ENCODE assay signal across 13 cellular contexts in genomic region chrX:103878466-103879151, GRCh38. TPM values are rescaled to one million over a fixed set of nuclear protein-coding genes. Genes with fewer than 3 reads are reported as not detected.
DNase-seq lines count a peak whose midpoint lies in the region; ATAC-seq and FAIRE-seq lines count a peak whose summit lies in the region.
"Had no signal": no experiment of that assay in that cellular context is flagged by ENCODE, and none has a peak within 500 bp of the region (broad histone marks: within the 10 kb centered on the region; RNA-seq: fewer than 3 reads in every experiment).

No MANE protein-coding gene starts in this region.

- H3K9me3 ChIP-seq in adipocyte (ENCODE audit: control insufficient read depth, low read length) = no peaks in the 10 kb centered on the region
- H3K9me3 ChIP-seq: upper lobe of left lung had no signal

- no peak for FAIRE-seq in urothelium cell line (lab: Jason Lieb, UNC)

- peaks cover 12% of the 10 kb centered on the region for H3K4me1 ChIP-seq in adipocyte (ENCODE audit: control insufficient read depth, insufficient read depth, low read length)
- H3K4me1 ChIP-seq: upper lobe of left lung had no signal

- DNase-seq in left cardiac atrium = no peak
- no peak for DNase-seq in cardiac septum (ENCODE audit: low spot score)
- DNase-seq in adipocyte (ENCODE audit: low read depth) = peak; percentile 47
- no peak for DNase-seq in left ventricle myocardium superior
- peak; percentile 51 for DNase-seq in urothelium cell line (ENCODE audit: low spot score)
- no peak for DNase-seq in NCI-H82 treated with DMSO at 0.1 percent for 48 hours (lab: John Stamatoyannopoulos, UW; ENCODE audit: unreplicated experiment)
- DNase-seq in activated CD4-positive, alpha-beta T cell treated with anti-CD3 and anti-CD28 coated beads for 48 hours = no peak
- DNase-seq in NCI-H2107 (lab: John Stamatoyannopoulos, UW) = no peak
- DNase-seq: amniotic stem cell, KG1, natural killer cell, NCI-H446, upper lobe of left lung had no signal

- H3K36me3 ChIP-seq in adipocyte (ENCODE audit: control insufficient read depth, insufficient read depth, low read length, severe bottlenecking) = no peaks in the 10 kb centered on the region
- H3K36me3 ChIP-seq: upper lobe of left lung had no signal

- no peak overlapping the region for H3K9ac ChIP-seq in adipocyte (ENCODE audit: low read length)

- H3K27me3 ChIP-seq in adipocyte (replicated peaks; ENCODE audit: control insufficient read depth, insufficient read depth, low read length) = peaks cover 9% of the 10 kb centered on the region
- H3K27me3 ChIP-seq: upper lobe of left lung had no signal

- intact Hi-C loops in left cardiac atrium (cut with DNase I) = no loop called here
- intact Hi-C loops in cardiac septum (cut with DNase I) = no loop called here
- intact Hi-C loops in left ventricle myocardium superior (cut with micrococcal nuclease) = no loop called here

- peak; percentile 67 to 70 for ATAC-seq in left cardiac atrium
- peak; percentile 54 for ATAC-seq in left ventricle myocardium superior
- ATAC-seq: natural killer cell had no signal

- H3K4me3 ChIP-seq in adipocyte (ENCODE audit: low read length) = peak overlapping the region; percentile 55
- H3K4me3 ChIP-seq: upper lobe of left lung had no signal

RNA-seq across cellular contexts. Expression of gene RAB9B, which starts 46.6 kb away (rescaled TPM):
- 10 to 100 TPM; 14.6 to 21.4 TPM for total RNA-seq in left cardiac atrium
- 38.0 TPM for total RNA-seq in cardiac septum
- 25.1 TPM for total RNA-seq in left ventricle myocardium superior

Comparison
In these comparisons a context has a peak if more than half of its experiments do, and no peak if none do; other contexts are left out.
1. DNase-seq: peak in adipocyte (single experiment) and urothelium cell line (single experiment); none in left cardiac atrium (single experiment), cardiac septum (single experiment), left ventricle myocardium superior (single experiment), NCI-H82 treated with DMSO at 0.1 percent for 48 hours (single experiment), activated CD4-positive, alpha-beta T cell treated with anti-CD3 and anti-CD28 coated beads for 48 hours (single experiment) and NCI-H2107 (single experiment).